ENCODE assay signal across 11 cellular contexts in the genomic region with DNA sequence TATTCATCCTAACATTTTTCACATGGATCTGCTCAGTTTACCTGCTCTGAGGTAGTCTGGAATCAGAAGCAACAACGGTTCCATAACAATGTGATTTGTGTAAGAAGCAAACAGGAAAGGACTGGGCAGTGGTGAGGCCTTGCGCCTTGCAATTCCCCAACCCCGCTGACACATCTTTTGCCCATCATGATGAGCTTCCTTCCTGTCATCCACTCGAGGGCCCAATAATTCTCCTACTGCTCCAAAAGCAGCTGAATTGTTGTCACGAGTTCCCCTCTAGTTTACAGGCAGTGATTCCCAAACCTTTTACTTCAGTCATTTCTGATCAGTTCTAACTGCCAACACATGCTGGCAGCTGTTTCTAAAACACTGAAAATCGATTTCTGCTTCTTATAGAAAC. TPM values are rescaled to one million over a fixed set of nuclear protein-coding genes. Genes with fewer than 3 reads are reported as not detected.
A peak's percentile ranks its signal among the peaks of the same experiment; 100 is the strongest.
DNase-seq lines count a peak whose midpoint lies in the region; ATAC-seq and TF ChIP-seq lines count a peak whose summit lies in the region.
"Had no signal": no experiment of that assay in that cellular context is flagged by ENCODE, and none has a peak within 500 bp of the region (broad histone marks: within the 10 kb centered on the region; RNA-seq: fewer than 3 reads in every experiment).

No MANE protein-coding gene starts in this region.

- peaks cover 19% of the 10 kb centered on the region for H3K36me3 Mint-ChIP-seq in activated CD4-positive, alpha-beta T cell treated with anti-CD3 and anti-CD28 coated beads for 36 hours (ENCODE audit: low read depth)

- H3K27ac Mint-ChIP-seq in activated CD4-positive, alpha-beta T cell treated with anti-CD3 and anti-CD28 coated beads for 36 hours = no peak overlapping the region

- H3K27me3 Mint-ChIP-seq in activated CD4-positive, alpha-beta T cell treated with anti-CD3 and anti-CD28 coated beads for 36 hours = no peaks in the 10 kb centered on the region
- H3K27me3 Mint-ChIP-seq: CD8-positive, alpha-beta memory T cell had no signal

- no peak overlapping the region for H3K4me3 Mint-ChIP-seq in activated CD4-positive, alpha-beta T cell treated with anti-CD3 and anti-CD28 coated beads for 36 hours
- H3K4me3 Mint-ChIP-seq: CD8-positive, alpha-beta memory T cell had no signal

- no peak overlapping the region for H3K4me3 ChIP-seq in lower leg skin (ENCODE audit: low read depth, poor library complexity, severe bottlenecking)

- peaks cover 24% of the 10 kb centered on the region for H3K4me1 Mint-ChIP-seq in activated CD4-positive, alpha-beta T cell treated with anti-CD3 and anti-CD28 coated beads for 36 hours

- DNase-seq in Ammon's horn (ENCODE audit: low spot score) (peak; percentile 45), NAMALWA (ENCODE audit: low spot score) (peak; percentile 43), lower leg skin (ENCODE audit: low spot score in 2 of 2) (peak; percentile 69 to 87), NCI-H1092 treated with DMSO at 0.1 percent for 48 hours (lab: John Stamatoyannopoulos, UW) (no peak), NCI-H1436 treated with DMSO at 0.1 percent for 48 hours (lab: John Stamatoyannopoulos, UW) (no peak), iPS-NIHi7 (ENCODE audit: extremely low spot score) (no peak)
- DNase-seq in activated CD4-positive, alpha-beta T cell treated with anti-CD3 and anti-CD28 coated beads for 36 hours = no peak
- DNase-seq: CD8-positive, alpha-beta memory T cell; NCI-H524 had no signal

- TF ChIP-seq CTCF in lower leg skin (IDR thresholded peaks at IDR 0.05) = no peak

- POLR2A ChIA-PET in activated CD4-positive, alpha-beta T cell treated with anti-CD3 and anti-CD28 coated beads for 36 hours (lab: Charles Lee) = no interaction called here

- TF ChIP-seq POLR2A in lower leg skin (IDR thresholded peaks at IDR 0.05) = no peak

- peaks cover 7% of the 10 kb centered on the region for H3K9me3 Mint-ChIP-seq in activated CD4-positive, alpha-beta T cell treated with anti-CD3 and anti-CD28 coated beads for 36 hours (ENCODE audit: low read depth)

- peak; percentile 35 for ATAC-seq in GM21390 (IDR thresholded peaks at IDR 0.05; ENCODE audit: unreplicated experiment)
- ATAC-seq in activated CD4-positive, alpha-beta T cell treated with anti-CD3 and anti-CD28 coated beads for 36 hours = no peak

- CTCF ChIA-PET in activated CD4-positive, alpha-beta T cell treated with anti-CD3 and anti-CD28 coated beads for 36 hours (lab: Charles Lee) = interaction anchor here (1.2 to 10.5 kb wide), 2 partner anchors 41 to 210 kb away, joined by 3 to 228 read pairs; no protein-coding TSS in a partner anchor

- intact Hi-C loops in lower leg skin (cut with DNase I; ENCODE audit: low total_unique reads) = no loop called here
- intact Hi-C loops in activated CD4-positive, alpha-beta T cell treated with anti-CD3 and anti-CD28 coated beads for 36 hours (cut with DNase I, micrococcal nuclease) = no loop called here

- 43 to 53% methylated on average over 6 of the region's 6 CpGs for WGBS in lower leg skin, 2 donors

RNA-seq across cellular contexts. Expression of a gene that starts 22.9 kb away (rescaled TPM):
- total RNA-seq in lower leg skin = 10 to 100 TPM; 30.1 to 48.2 (median 33.3) TPM
- 10 to 100 TPM; 13.3 to 20.3 TPM for total RNA-seq in activated CD4-positive, alpha-beta T cell treated with anti-CD3 and anti-CD28 coated beads for 36 hours

RNA-seq across cellular contexts. Expression of a gene that starts 48.1 kb away (rescaled TPM):
- total RNA-seq in lower leg skin = not detected
- not detected for total RNA-seq in activated CD4-positive, alpha-beta T cell treated with anti-CD3 and anti-CD28 coated beads for 36 hours
- total RNA-seq: activated CD8-positive, alpha-beta memory T cell treated with anti-CD3 and anti-CD28 coated beads for 36 hours; CD8-positive, alpha-beta memory T cell had no signal

Comparison
In these comparisons a context has a peak if more than half of its experiments do, and no peak if none do; other contexts are left out.
1. DNase-seq: peak in Ammon's horn (single experiment), NAMALWA (single experiment) and lower leg skin (2 of 2); none in NCI-H1092 treated with DMSO at 0.1 percent for 48 hours (single experiment), activated CD4-positive, alpha-beta T cell treated with anti-CD3 and anti-CD28 coated beads for 36 hours (single experiment), NCI-H1436 treated with DMSO at 0.1 percent for 48 hours (single experiment) and iPS-NIHi7 (single experiment).